Comparison of ENCODE assay signal across 1 cellular context in the genomic region with DNA sequence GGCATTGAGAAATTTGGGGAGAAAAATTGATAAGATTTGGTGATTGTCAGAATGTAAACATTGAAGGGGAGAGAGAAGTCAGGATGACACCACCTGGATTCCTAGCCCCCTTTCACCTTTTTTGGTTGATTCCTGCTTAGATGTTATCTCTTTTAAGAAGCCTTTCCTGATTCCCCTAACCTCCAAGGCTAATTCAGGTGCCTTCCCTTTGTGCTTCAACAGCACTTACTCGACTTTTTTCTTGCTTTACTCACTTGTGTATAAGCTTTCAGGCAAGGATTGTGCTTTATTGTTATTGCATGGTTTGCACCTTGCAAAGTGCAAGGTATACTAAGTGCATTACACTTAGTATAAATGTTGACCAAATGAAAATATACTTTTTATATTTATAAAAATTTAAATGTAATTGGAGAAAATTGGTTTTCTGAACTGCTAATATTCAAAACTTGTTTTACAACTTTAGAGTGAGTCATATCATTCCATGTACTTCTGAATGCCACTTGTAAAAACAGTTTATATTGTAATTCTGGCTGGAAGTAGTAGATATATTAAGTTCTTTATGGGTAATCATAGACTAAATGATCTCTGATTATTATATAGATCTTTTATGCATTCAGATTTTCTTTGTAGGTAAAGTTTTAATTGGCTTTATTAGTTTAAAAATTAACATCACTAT.
A peak's percentile ranks its signal among the peaks of the same experiment; 100 is the strongest.
TF ChIP-seq lines count a peak whose summit lies in the region.

No MANE protein-coding gene starts in this region.

TF ChIP-seq in HEK293, 187 proteins besides CTCF, POLR2A, EP300 and RAD21 (continued from another document):
- peak; percentile 61 for TF ChIP-seq PRDM10 (tag by site-specific recombination; IDR thresholded peaks at IDR 0.05)
- no peak for TF ChIP-seq ZNF16 (tag by site-specific recombination; IDR thresholded peaks at IDR 0.05; ENCODE audit: low read depth)
- TF ChIP-seq ZNF600 (tag by site-specific recombination; IDR thresholded peaks at IDR 0.05): no peak
- TF ChIP-seq ZNF658 (tag by site-specific recombination; IDR thresholded peaks at IDR 0.05): no peak
- no peak for TF ChIP-seq ZFP69B (tag by site-specific recombination; IDR thresholded peaks at IDR 0.05)
- no peak for TF ChIP-seq ZXDB (tag by site-specific recombination; IDR thresholded peaks at IDR 0.05)
- no peak for TF ChIP-seq ZNF76 (tag by site-specific recombination; IDR thresholded peaks at IDR 0.05; ENCODE audit: borderline replicate concordance, low read depth)
- no peak for TF ChIP-seq ZNF121 (tag by site-specific recombination; IDR thresholded peaks at IDR 0.05)
- no peak for TF ChIP-seq ZNF791 (tag by site-specific recombination; IDR thresholded peaks at IDR 0.05)
- no peak for TF ChIP-seq ZFP41 (tag by site-specific recombination; IDR thresholded peaks at IDR 0.05; ENCODE audit: borderline replicate concordance)
- TF ChIP-seq PRDM1 (tag by site-specific recombination; IDR thresholded peaks at IDR 0.05): peak; percentile 32; the same call in 1 of the 2 replicates
- TF ChIP-seq ZSCAN30 (tag by site-specific recombination; IDR thresholded peaks at IDR 0.05): no peak
- TF ChIP-seq ZNF324 (tag by site-specific recombination; IDR thresholded peaks at IDR 0.05): no peak
TF ChIP-seq in HEK293: peak in this region for 3.
